In genomic region chr4:14177987-14178386, GRCh38 we compare ENCODE assay signal across 1 cellular context.
TF ChIP-seq lines count a peak whose summit lies in the region.

No MANE protein-coding gene starts in this region.

TF ChIP-seq in GM12878, 131 proteins besides CTCF, POLR2A, EP300 and RAD21 (continued from another document and continues in another):
- TF ChIP-seq IRF5 (IDR thresholded peaks at IDR 0.05; ENCODE audit: borderline replicate concordance) (no peak), CHD4 (IDR thresholded peaks at IDR 0.05) (no peak), IRF4 (IDR thresholded peaks at IDR 0.05; ENCODE audit: low read depth, low read length) (0 out of 2 replicates have a peak, but pooled peaks have one; percentile 58), POU2F2 (IDR thresholded peaks at IDR 0.05; ENCODE audit: borderline replicate concordance, low read depth, low read length) (peak; percentile 86), EZH2 (IDR thresholded peaks at IDR 0.05; ENCODE audit: borderline replicate concordance, control insufficient read depth, low read depth, low read length) (no peak), FOXM1 (IDR thresholded peaks at IDR 0.05; ENCODE audit: low read depth, low read length) (no peak; the same call in 1 of the 2 replicates), EGR1 (IDR thresholded peaks at IDR 0.05; ENCODE audit: borderline replicate concordance in 1 of 2, low read depth in 2 of 2, low read length in 2 of 2) (no peak), KAT2A (conservative IDR thresholded peaks at IDR 0.05; ENCODE audit: control insufficient read depth, low read depth, low read length) (no peak), WRNIP1 (IDR thresholded peaks at IDR 0.05; ENCODE audit: borderline replicate concordance, low read depth, low read length) (no peak), ZNF24 (IDR thresholded peaks at IDR 0.05) (no peak), RELA (IDR thresholded peaks at IDR 0.05; ENCODE audit: borderline replicate concordance, partially characterized antibody) (no peak), DPF2 (IDR thresholded peaks at IDR 0.05) (0 out of 2 replicates have a peak, but pooled peaks have one; percentile 37), BRCA1 (IDR thresholded peaks at IDR 0.05; ENCODE audit: low read depth, low read length) (no peak), STAT3 (IDR thresholded peaks at IDR 0.05; ENCODE audit: low read depth, low read length) (no peak), KLF5 (IDR thresholded peaks at IDR 0.05; ENCODE audit: partially characterized antibody) (no peak), ZNF687 (IDR thresholded peaks at IDR 0.05) (no peak), ASH2L (IDR thresholded peaks at IDR 0.05; ENCODE audit: borderline replicate concordance, low read depth) (no peak), SMC3 (IDR thresholded peaks at IDR 0.05; ENCODE audit: borderline replicate concordance, low read length) (no peak), RCOR1 (conservative IDR thresholded peaks at IDR 0.05; ENCODE audit: low read depth, low read length) (no peak), YBX1 (IDR thresholded peaks at IDR 0.05) (no peak), BMI1 (IDR thresholded peaks at IDR 0.05; ENCODE audit: borderline replicate concordance) (0 out of 2 replicates have a peak, but pooled peaks have one; percentile 26), ATF2 (IDR thresholded peaks at IDR 0.05; ENCODE audit: low read length) (no peak), ZNF207 (IDR thresholded peaks at IDR 0.05; ENCODE audit: borderline replicate concordance) (no peak), ETV6 (conservative IDR thresholded peaks at IDR 0.05 in 1 of 2, IDR thresholded peaks at IDR 0.05 in 1 of 2; ENCODE audit: borderline replicate concordance in 1 of 2, low read depth in 1 of 2) (no peak), IKZF1 (conservative IDR thresholded peaks at IDR 0.05) (0 out of 2 replicates have a peak, but pooled peaks have one; percentile 49), MEF2B (IDR thresholded peaks at IDR 0.05; ENCODE audit: partially characterized antibody, poor library complexity, severe bottlenecking) (peak; percentile 46), CEBPB (IDR thresholded peaks at IDR 0.05; ENCODE audit: borderline replicate concordance in 1 of 2, low read depth in 2 of 2, low read length in 2 of 2) (no peak), STAT1 (conservative IDR thresholded peaks at IDR 0.05) (no peak), SP1 (IDR thresholded peaks at IDR 0.05; ENCODE audit: low read depth, low read length) (no peak), TCF3 (IDR thresholded peaks at IDR 0.05; ENCODE audit: borderline replicate concordance, insufficient read depth, low read depth, low read length) (no peak), CREM (IDR thresholded peaks at IDR 0.05; ENCODE audit: low read depth) (no peak), PML (IDR thresholded peaks at IDR 0.05; ENCODE audit: low read length) (no peak), MYB (IDR thresholded peaks at IDR 0.05; ENCODE audit: borderline replicate concordance, low read depth, low read length) (no peak), YY1 (IDR thresholded peaks at IDR 0.05; ENCODE audit: low read depth, low read length) (no peak), NR2F1 (conservative IDR thresholded peaks at IDR 0.05) (no peak), SREBF1 (IDR thresholded peaks at IDR 0.05; ENCODE audit: low read length) (no peak), SPI1 (IDR thresholded peaks at IDR 0.05; ENCODE audit: borderline replicate concordance, insufficient read depth, low read depth, low read length) (peak; percentile 51; the same call in 1 of the 2 replicates), TCF7 (IDR thresholded peaks at IDR 0.05; ENCODE audit: borderline replicate concordance) (no peak), CEBPZ (IDR thresholded peaks at IDR 0.05; ENCODE audit: low read depth, low read length) (no peak), E2F4 (IDR thresholded peaks at IDR 0.05; ENCODE audit: low read depth, low read length) (no peak), NR2C1 (IDR thresholded peaks at IDR 0.05) (no peak), ZBTB40 (IDR thresholded peaks at IDR 0.05; ENCODE audit: borderline replicate concordance) (no peak), TAF1 (IDR thresholded peaks at IDR 0.05; ENCODE audit: borderline replicate concordance, low read depth, low read length) (no peak), MYC (IDR thresholded peaks at IDR 0.05; ENCODE audit: insufficient read depth, insufficient read length, insufficient replicate concordance, low read length, severe bottlenecking) (no peak), HSF1 (IDR thresholded peaks at IDR 0.05; ENCODE audit: low read depth, low read length) (no peak), ZSCAN29 (IDR thresholded peaks at IDR 0.05) (no peak), NRF1 (conservative IDR thresholded peaks at IDR 0.05; ENCODE audit: low read depth, low read length) (no peak), MEF2A (IDR thresholded peaks at IDR 0.05; ENCODE audit: insufficient read depth, low read depth, low read length) (no peak), PAX5 (IDR thresholded peaks at IDR 0.05; ENCODE audit: borderline replicate concordance, low read depth, low read length) (no peak)
